ENCODE assay signal across 19 cellular contexts in the genomic region with DNA sequence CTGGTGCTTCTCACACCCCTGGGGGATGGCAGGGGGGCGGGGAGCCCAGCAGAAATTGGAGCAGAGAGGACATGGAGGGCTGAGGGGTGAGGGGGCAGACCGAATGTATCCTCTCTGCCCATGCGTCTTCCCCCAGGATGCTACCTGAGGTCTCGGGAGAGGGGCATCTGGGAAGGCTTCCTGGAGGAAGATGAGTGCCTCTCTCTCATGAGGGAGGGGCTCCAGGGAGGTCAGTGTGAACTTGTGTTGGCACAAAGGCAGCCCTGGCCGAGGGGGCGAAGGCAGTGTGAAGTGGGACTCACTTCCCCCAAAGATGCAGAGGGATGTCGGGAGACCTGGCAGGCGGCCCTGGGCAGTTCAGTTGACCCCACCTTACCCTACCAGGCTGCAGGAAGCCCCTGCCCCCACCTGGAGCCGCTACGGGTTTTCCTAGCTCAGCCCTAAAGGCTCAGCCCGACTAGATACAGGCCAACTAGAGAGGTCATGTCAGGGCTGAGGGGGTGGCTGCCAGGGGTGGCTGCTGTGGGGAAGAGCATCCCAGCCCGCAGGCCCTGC. TPM values are rescaled to one million over a fixed set of nuclear protein-coding genes. Genes with fewer than 3 reads are reported as not detected.
"Had no signal": no experiment of that assay in that cellular context is flagged by ENCODE, and none has a peak within 500 bp of the region (broad histone marks: within the 10 kb centered on the region; RNA-seq: fewer than 3 reads in every experiment).

No MANE protein-coding gene starts in this region.

- ATAC-seq: activated naive CD4-positive, alpha-beta T cell treated with anti-CD3 and anti-CD28 coated beads, Interleukin-2, amount 50 U/mL, for 72 hours; natural killer cell treated with Interleukin-12 subunit alpha and Interleukin-12 subunit beta and Interleukin-15 and Interleukin-18, amount 100 ng/mL, for 72 hours; stimulated activated naive CD8-positive, alpha-beta T cell treated with anti-CD3 and anti-CD28 coated beads, Interleukin-15, amount 100 ng/mL, for 72 hours had no signal

- H3K36me3 ChIP-seq: cardiac muscle cell had no signal

- H3K27ac ChIP-seq: cardiac muscle cell, dorsolateral prefrontal cortex, skin epidermis had no signal

- FAIRE-seq: keratinocyte, TTC549 had no signal

- DNase-seq: activated CD4-positive, alpha-beta T cell treated with anti-CD3 and anti-CD28 coated beads for 4 hours; activated gamma-delta T cell; activated T-cell treated with anti-CD3 and anti-CD28 coated beads, Interleukin-2, amount 50 U/mL, for 48 hours; amniotic stem cell; foreskin melanocyte; glutamatergic neuron; hippocampal formation; retina; stimulated activated naive CD8-positive, alpha-beta T cell treated with anti-CD3 and anti-CD28 coated beads, Interleukin-15, amount 100 ng/mL, for 72 hours; SW 1271 had no signal

- H3K4me3 ChIP-seq: cardiac muscle cell, dorsolateral prefrontal cortex, skin epidermis had no signal

RNA-seq across cellular contexts. Expression of a gene that starts 10.4 kb away (rescaled TPM):
- total RNA-seq: cardiac muscle cell had no signal
- polyA plus RNA-seq: cardiac muscle cell had no signal

RNA-seq across cellular contexts. Expression of a gene that starts 41.7 kb away (rescaled TPM):
- total RNA-seq: epithelial cell of proximal tubule, lung microvascular endothelial cell had no signal
- polyA plus RNA-seq: keratinocyte had no signal

RNA-seq across cellular contexts. Expression of a gene that starts 41.8 kb away (rescaled TPM):
- total RNA-seq: epithelial cell of proximal tubule, lung microvascular endothelial cell had no signal
- polyA plus RNA-seq: keratinocyte had no signal
